In genomic region chr3:31275038-31275562, GRCh38 we compare ENCODE assay signal across 14 cellular contexts.
DNase-seq lines count a peak whose midpoint lies in the region; ATAC-seq and TF ChIP-seq lines count a peak whose summit lies in the region.
"Had no signal": no experiment of that assay in that cellular context is flagged by ENCODE, and none has a peak within 500 bp of the region (broad histone marks: within the 10 kb centered on the region; RNA-seq: fewer than 3 reads in every experiment).

No MANE protein-coding gene starts in this region.

- POLR2A ChIA-PET in RWPE1 (lab: Yijun Ruan, JAX; ENCODE audit: low non-redundant PET), result no interaction called here

- no peak overlapping the region for H3K4me3 ChIP-seq in fibroblast of pulmonary artery (replicated peaks; ENCODE audit: low read depth, low read length)

- TF ChIP-seq CTCF in Calu3 (IDR thresholded peaks at IDR 0.05; ENCODE audit: unreplicated experiment), result no peak
- TF ChIP-seq CTCF in RWPE1 (conservative IDR thresholded peaks at IDR 0.05; ENCODE audit: low read depth), result no peak
- TF ChIP-seq CTCF in fibroblast of pulmonary artery (IDR thresholded peaks at IDR 0.05; ENCODE audit: low read length, missing control alignments), result no peak

- CTCF ChIA-PET in Calu3 (lab: Charles Lee) (no interaction called here), RWPE1 (lab: Yijun Ruan, JAX) (no interaction called here)

- no TSS peak for BruUV-seq in Calu3 (replicated peaks; lab: Mats Ljungman, UMichigan)

- intact Hi-C loops in Calu3 (cut with micrococcal nuclease; ENCODE audit: unreplicated experiment), result loop anchor here (10.0 kb wide), 1 partner anchor 100 kb away; no protein-coding TSS in a partner anchor

- H3K27ac ChIP-seq in RWPE1, result no peak overlapping the region

- no peaks in the 10 kb centered on the region for H3K27me3 Mint-ChIP-seq in Calu3 (ENCODE audit: unreplicated experiment)
- no peaks in the 10 kb centered on the region for H3K27me3 Mint-ChIP-seq in activated T-cell treated with anti-CD3 and anti-CD28 coated beads, Interleukin-2, amount 50 U/mL, for 4 hours (ENCODE audit: low read depth)

- peak; percentile 21 for DNase-seq in Calu3
- peak; percentile 62 for DNase-seq in RWPE1 (ENCODE audit: low spot score)
- peak; percentile 93 for DNase-seq in fibroblast of pulmonary artery (ENCODE audit: low read depth)
- peak; percentile 57 for DNase-seq in pulmonary artery endothelial cell (ENCODE audit: low read depth, low spot score)
- DNase-seq in GM19238 (ENCODE audit: insufficient read length, low spot score), result no peak
- no peak for DNase-seq in activated T-cell treated with anti-CD3 and anti-CD28 coated beads, Interleukin-2, amount 50 U/mL, for 4 hours
- DNase-seq in stimulated activated naive CD4-positive, alpha-beta T cell (lab: John Stamatoyannopoulos, UW), result no peak
- DNase-seq: activated B cell treated with CpG ODN at 0.5 μM for 24 hours; activated naive CD4-positive, alpha-beta T cell treated with Interleukin-2 at 50 U/mL for 16 hours; CD4-positive, alpha-beta memory T cell; NCI-H1930; stimulated activated CD4-positive, alpha-beta T cell treated with anti-CD3 and anti-CD28 coated beads, Interleukin-12 subunit alpha, Interleukin-12 subunit beta, amount 100 ng/mL, for 4 hours; stimulated activated naive B cell treated with anti-CD40 and anti-IgM and Interleukin-4, amounts not matched to agents 10 μg/mL and 1 μg/mL and 100 μg/mL, for 72 hours had no signal

- H3K4me1 Mint-ChIP-seq in Calu3 (ENCODE audit: low read depth, unreplicated experiment), result peaks cover 47% of the 10 kb centered on the region
- peaks cover 10% of the 10 kb centered on the region for H3K4me1 Mint-ChIP-seq in activated T-cell treated with anti-CD3 and anti-CD28 coated beads, Interleukin-2, amount 50 U/mL, for 4 hours (ENCODE audit: low read depth)
- H3K4me1 Mint-ChIP-seq: activated B cell treated with CpG ODN at 0.5 μM for 24 hours had no signal

- H3K9me3 Mint-ChIP-seq in Calu3 (ENCODE audit: low read depth, unreplicated experiment), result no peaks in the 10 kb centered on the region
- no peaks in the 10 kb centered on the region for H3K9me3 Mint-ChIP-seq in activated T-cell treated with anti-CD3 and anti-CD28 coated beads, Interleukin-2, amount 50 U/mL, for 4 hours
- H3K9me3 Mint-ChIP-seq: activated B cell treated with CpG ODN at 0.5 μM for 24 hours; stimulated activated naive B cell treated with anti-CD40 and anti-IgM and Interleukin-4, amounts not matched to agents 10 μg/mL and 1 μg/mL and 100 μg/mL, for 72 hours had no signal

- no peak for ATAC-seq in activated T-cell treated with anti-CD3 and anti-CD28 coated beads, Interleukin-2, amount 50 U/mL, for 4 hours
- no peak for ATAC-seq in GM21619 (IDR thresholded peaks at IDR 0.05; ENCODE audit: unreplicated experiment)
- ATAC-seq: stimulated activated naive B cell treated with anti-CD40 and anti-IgM and Interleukin-4, amounts not matched to agents 10 μg/mL and 1 μg/mL and 100 μg/mL, for 72 hours had no signal

- H3K27ac Mint-ChIP-seq in Calu3 (ENCODE audit: unreplicated experiment), result peak overlapping the region; percentile 63
- H3K27ac Mint-ChIP-seq: activated B cell treated with CpG ODN at 0.5 μM for 24 hours; CD4-positive, alpha-beta memory T cell; stimulated activated naive B cell treated with anti-CD40 and anti-IgM and Interleukin-4, amounts not matched to agents 10 μg/mL and 1 μg/mL and 100 μg/mL, for 72 hours had no signal

- no peak overlapping the region for H3K4me3 Mint-ChIP-seq in Calu3 (ENCODE audit: low read depth, unreplicated experiment)
- H3K4me3 Mint-ChIP-seq in activated T-cell treated with anti-CD3 and anti-CD28 coated beads, Interleukin-2, amount 50 U/mL, for 4 hours, result no peak overlapping the region
- H3K4me3 Mint-ChIP-seq: activated B cell treated with CpG ODN at 0.5 μM for 24 hours; CD4-positive, alpha-beta memory T cell; stimulated activated naive B cell treated with anti-CD40 and anti-IgM and Interleukin-4, amounts not matched to agents 10 μg/mL and 1 μg/mL and 100 μg/mL, for 72 hours had no signal

- no peaks in the 10 kb centered on the region for H3K36me3 Mint-ChIP-seq in Calu3 (ENCODE audit: insufficient read depth, unreplicated experiment)
- no peaks in the 10 kb centered on the region for H3K36me3 Mint-ChIP-seq in activated T-cell treated with anti-CD3 and anti-CD28 coated beads, Interleukin-2, amount 50 U/mL, for 4 hours (ENCODE audit: insufficient read depth)
- H3K36me3 Mint-ChIP-seq: CD4-positive, alpha-beta memory T cell; stimulated activated naive B cell treated with anti-CD40 and anti-IgM and Interleukin-4, amounts not matched to agents 10 μg/mL and 1 μg/mL and 100 μg/mL, for 72 hours had no signal

Comparison
In these comparisons a context has a peak if more than half of its experiments do, and no peak if none do; other contexts are left out.
1. DNase-seq: peak in Calu3 (single experiment), RWPE1 (single experiment), fibroblast of pulmonary artery (single experiment) and pulmonary artery endothelial cell (single experiment); none in GM19238 (single experiment), activated T-cell treated with anti-CD3 and anti-CD28 coated beads, Interleukin-2, amount 50 U/mL, for 4 hours (single experiment) and stimulated activated naive CD4-positive, alpha-beta T cell (0 of 6).